Comparison of ENCODE assay signal across 1 cellular context in genomic region chrX:119565110-119565663, GRCh38.
A peak's percentile ranks its signal among the peaks of the same experiment; 100 is the strongest.
TF ChIP-seq lines count a peak whose summit lies in the region.

Gene STEEP1 (minus strand): TSS chrX:119565409. CDS start chrX:119565355, 54 bp downstream.

TF ChIP-seq in HEK293, 187 proteins besides CTCF, POLR2A, EP300 and RAD21 (continued from another document):
- TF ChIP-seq ZNF18 (tag by site-specific recombination; IDR thresholded peaks at IDR 0.05), result no peak
- no peak for TF ChIP-seq ZNF837 (tag by site-specific recombination; IDR thresholded peaks at IDR 0.05)
- no peak for TF ChIP-seq ZNF169 (tag by site-specific recombination; IDR thresholded peaks at IDR 0.05)
- TF ChIP-seq ZNF792 (tag by site-specific recombination; IDR thresholded peaks at IDR 0.05), result no peak
- no peak for TF ChIP-seq PATZ1 (tag by site-specific recombination; IDR thresholded peaks at IDR 0.05)
- TF ChIP-seq KLF8 (tag by site-specific recombination; IDR thresholded peaks at IDR 0.05), result peak; percentile 36; the same call in 1 of the 2 replicates
- no peak for TF ChIP-seq ZBTB44 (tag by site-specific recombination; IDR thresholded peaks at IDR 0.05)
- peak; percentile 76 for TF ChIP-seq ZBTB17 (tag by site-specific recombination; IDR thresholded peaks at IDR 0.05)
- TF ChIP-seq ATF2 (tag by site-specific recombination; IDR thresholded peaks at IDR 0.05; ENCODE audit: low read depth), result peak; percentile 98
- TF ChIP-seq HOXD13 (CRISPR knock-in tag; IDR thresholded peaks at IDR 0.05; ENCODE audit: borderline replicate concordance), result no peak
- TF ChIP-seq ZNF843 (tag by site-specific recombination; IDR thresholded peaks at IDR 0.05), result no peak
- TF ChIP-seq KLF10 (tag by site-specific recombination; IDR thresholded peaks at IDR 0.05), result peak; percentile 83
- TF ChIP-seq SP3 (tag by site-specific recombination; IDR thresholded peaks at IDR 0.05), result peak; percentile 34; the same call in 1 of the 2 replicates
- TF ChIP-seq ZNF112 (tag by site-specific recombination; IDR thresholded peaks at IDR 0.05), result no peak
